In genomic region chr18:11310476-11311086, GRCh38 we compare ENCODE assay signal across 8 cellular contexts.
DNase-seq lines count a peak whose midpoint lies in the region; ATAC-seq and TF ChIP-seq lines count a peak whose summit lies in the region.

No MANE protein-coding gene starts in this region.

- H3K23ac ChIP-seq in neuronal stem cell (ENCODE audit: low read depth, low read length, poor library complexity), result no peak overlapping the region

- H3K36me3 ChIP-seq in neuronal stem cell (replicated peaks in 1 of 2; ENCODE audit: control insufficient read depth in 2 of 2, insufficient read depth in 2 of 2, low read length in 2 of 2), result no peaks in the 10 kb centered on the region

- H2BK12ac ChIP-seq in neuronal stem cell (ENCODE audit: low read length), result no peak overlapping the region

- no CpG with 5 or more reads among the region's 1 CpG for WGBS in neuronal stem cell (ENCODE audit: extremely low coverage in 2 of 2, insufficient read length in 2 of 2, insufficient replicate concordance in 1 of 2), 2 donors

- no peak overlapping the region for H3K14ac ChIP-seq in neuronal stem cell (ENCODE audit: low read length)

- no peak overlapping the region for H2AFZ ChIP-seq in neuronal stem cell (ENCODE audit: low read length)

- H4K91ac ChIP-seq in neuronal stem cell (ENCODE audit: low read depth, low read length, poor library complexity), result no peak overlapping the region

- H3K9ac ChIP-seq in neuronal stem cell (ENCODE audit: low read depth, low read length, poor library complexity), result no peak overlapping the region

- no peak overlapping the region for H2BK120ac ChIP-seq in neuronal stem cell (ENCODE audit: low read depth, low read length)

- no peak overlapping the region for H2BK15ac ChIP-seq in neuronal stem cell (ENCODE audit: low read length)

- H3K4ac ChIP-seq in neuronal stem cell (ENCODE audit: low read length), result no peak overlapping the region

- peaks cover 0 to 3% (median 0%) of the 10 kb centered on the region in 3 experiments for H3K27me3 ChIP-seq in neuronal stem cell (ENCODE audit: control insufficient read depth in 3 of 3, insufficient read depth in 3 of 3, low read depth in 1 of 3, low read length in 3 of 3)

- ATAC-seq in activated naive CD4-positive, alpha-beta T cell treated with anti-CD3 and anti-CD28 coated beads, Interleukin-2, amount 50 U/mL, for 72 hours, result peak; percentile 40 to 48
- ATAC-seq in HG03457 (IDR thresholded peaks at IDR 0.05; ENCODE audit: unreplicated experiment) (peak; percentile 72), GM19328 (IDR thresholded peaks at IDR 0.05; ENCODE audit: unreplicated experiment) (no peak), GM21423 (IDR thresholded peaks at IDR 0.05; ENCODE audit: unreplicated experiment) (no peak)

- no peak overlapping the region for H3K18ac ChIP-seq in neuronal stem cell (ENCODE audit: low read length)

- no peaks in the 10 kb centered on the region for H3K79me1 ChIP-seq in neuronal stem cell (ENCODE audit: low read depth, low read length)

- H3K9me3 Mint-ChIP-seq in activated naive CD4-positive, alpha-beta T cell treated with anti-CD3 and anti-CD28 coated beads, Interleukin-2, amount 50 U/mL, for 72 hours, result no peaks in the 10 kb centered on the region

- H3K27ac ChIP-seq in neuronal stem cell (replicated peaks; ENCODE audit: low read length), result no peak overlapping the region

- no peaks in the 10 kb centered on the region for H3K9me3 ChIP-seq in neuronal stem cell (replicated peaks in 1 of 2; ENCODE audit: control insufficient read depth in 2 of 2, insufficient read depth in 1 of 2, low read depth in 1 of 2, low read length in 2 of 2)

- peaks cover 0 to under 1% of the 10 kb centered on the region in 2 donors for H3K4me1 ChIP-seq in neuronal stem cell (ENCODE audit: control insufficient read depth in 2 of 2, insufficient read depth in 1 of 2, low read depth in 1 of 2, low read length in 2 of 2)

- peak in 1 of 2 donors; percentile 43 for DNase-seq in activated naive CD4-positive, alpha-beta T cell treated with anti-CD3 and anti-CD28 coated beads, Interleukin-2, amount 50 U/mL, for 72 hours (ENCODE audit: low spot score in 2 of 2)
- no peak for DNase-seq in activated naive CD4-positive, alpha-beta T cell (lab: John Stamatoyannopoulos, UW)
- DNase-seq in RPMI7951 (ENCODE audit: low read depth) (peak; percentile 59), epithelial cell of proximal tubule (ENCODE audit: low read depth) (no peak), neuronal stem cell (ENCODE audit: low spot score) (peak; percentile 38)

- no peak overlapping the region for H2AK5ac ChIP-seq in neuronal stem cell (ENCODE audit: low read depth, low read length)

- no peak overlapping the region for H3K27ac Mint-ChIP-seq in activated naive CD4-positive, alpha-beta T cell treated with anti-CD3 and anti-CD28 coated beads, Interleukin-2, amount 50 U/mL, for 72 hours

- no peak overlapping the region for H4K8ac ChIP-seq in neuronal stem cell (ENCODE audit: low read depth, low read length)

- H3K4me3 ChIP-seq in epithelial cell of proximal tubule (ENCODE audit: low read depth, low read length), result no peak overlapping the region
- no peak overlapping the region for H3K4me3 ChIP-seq in neuronal stem cell (ENCODE audit: low read length in 2 of 2)

- peak; percentile 94 for TF ChIP-seq CTCF in epithelial cell of proximal tubule (conservative IDR thresholded peaks at IDR 0.05; ENCODE audit: low read depth, low read length)

- H3K36me3 Mint-ChIP-seq in activated naive CD4-positive, alpha-beta T cell treated with anti-CD3 and anti-CD28 coated beads, Interleukin-2, amount 50 U/mL, for 72 hours, result no peaks in the 10 kb centered on the region

- H2BK5ac ChIP-seq in neuronal stem cell (ENCODE audit: low read length), result no peak overlapping the region

- no peak overlapping the region for H3K4me2 ChIP-seq in neuronal stem cell (ENCODE audit: insufficient read depth, low read length, poor library complexity, severe bottlenecking)

Comparison
In these comparisons a context has a peak if more than half of its experiments do, and no peak if none do; other contexts are left out.
1. ATAC-seq: peak in activated naive CD4-positive, alpha-beta T cell treated with anti-CD3 and anti-CD28 coated beads, Interleukin-2, amount 50 U/mL, for 72 hours (2 of 2) and HG03457 (single experiment); none in GM19328 (single experiment) and GM21423 (single experiment).
2. DNase-seq: peak in RPMI7951 (single experiment) and neuronal stem cell (single experiment); none in activated naive CD4-positive, alpha-beta T cell (0 of 4) and epithelial cell of proximal tubule (single experiment).